Comparison of ENCODE assay signal across 8 cellular contexts in genomic region chr12:51025748-51026654, GRCh38. TPM values are rescaled to one million over a fixed set of nuclear protein-coding genes. Genes with fewer than 3 reads are reported as not detected.
DNase-seq lines count a peak whose midpoint lies in the region; ATAC-seq, FAIRE-seq and TF ChIP-seq lines count a peak whose summit lies in the region.

SLC11A2 (minus strand) TSS chr12:51026384; CDS start chr12:51010728, 15,656 bp downstream.

- H3K36me3 Mint-ChIP-seq in astrocyte (ENCODE audit: low read depth, unreplicated experiment), result no peaks in the 10 kb centered on the region

- peak; percentile 83 for ATAC-seq in GM18505 (IDR thresholded peaks at IDR 0.05; ENCODE audit: unreplicated experiment)
- peak; percentile 86 for ATAC-seq in HG02981 (IDR thresholded peaks at IDR 0.05; ENCODE audit: unreplicated experiment)

- H3K36me3 ChIP-seq in astrocyte (ENCODE audit: insufficient read depth, low read length), result no peaks in the 10 kb centered on the region
- H3K36me3 ChIP-seq in rectal smooth muscle tissue (ENCODE audit: control insufficient read depth, insufficient read depth, low read length), result no peaks in the 10 kb centered on the region
- H3K36me3 ChIP-seq in vagina, result no peaks in the 10 kb centered on the region

- intact Hi-C loops in vagina (cut with DNase I), result loop anchor here (10.0 kb wide), 1 partner anchor 1959 kb away; no protein-coding TSS in a partner anchor

- peaks cover 21% of the 10 kb centered on the region for H3K4me1 ChIP-seq in astrocyte (ENCODE audit: insufficient read depth, low read length)
- peaks cover 4% of the 10 kb centered on the region for H3K4me1 ChIP-seq in rectal smooth muscle tissue (ENCODE audit: control insufficient read depth, insufficient read depth, low read length)
- H3K4me1 ChIP-seq in vagina, result peaks cover 32% of the 10 kb centered on the region

- H3K4me3 ChIP-seq in astrocyte (ENCODE audit: insufficient read depth, low read depth, low read length) (peak within 1 kb of the TSS; percentile 76), rectal smooth muscle tissue (ENCODE audit: low read length) (peak within 1 kb of the TSS; percentile 90), vagina (peak within 1 kb of the TSS; percentile 65 to 80)

- H3K27me3 Mint-ChIP-seq in astrocyte (ENCODE audit: low read depth, unreplicated experiment), result peaks cover 3% of the 10 kb centered on the region

- H3K27me3 ChIP-seq in astrocyte (ENCODE audit: insufficient read depth, low read length) (no peaks in the 10 kb centered on the region), rectal smooth muscle tissue (ENCODE audit: control insufficient read depth, insufficient read depth, low read length) (no peaks in the 10 kb centered on the region), vagina (no peaks in the 10 kb centered on the region)

- peak within 1 kb of the TSS; percentile 84 for H3K27ac Mint-ChIP-seq in astrocyte (ENCODE audit: unreplicated experiment)

- H3K4me3 Mint-ChIP-seq in astrocyte (ENCODE audit: unreplicated experiment), result peak within 1 kb of the TSS; percentile 93

- H3K9ac ChIP-seq in astrocyte (ENCODE audit: low read length) (peak within 1 kb of the TSS; percentile 88), rectal smooth muscle tissue (ENCODE audit: low read length) (peak within 1 kb of the TSS; percentile 78)

- H3K9me3 ChIP-seq in astrocyte (ENCODE audit: insufficient read depth, low read depth, low read length) (no peaks in the 10 kb centered on the region), vagina (no peaks in the 10 kb centered on the region)

- H3K79me2 ChIP-seq in astrocyte (ENCODE audit: insufficient read depth, low read length), result peaks cover 45% of the 10 kb centered on the region

- TF ChIP-seq POLR2A in GM18505 (IDR thresholded peaks at IDR 0.05; ENCODE audit: borderline replicate concordance, extremely low read depth, insufficient read depth, insufficient read length) (peak; percentile 67), vagina (IDR thresholded peaks at IDR 0.05) (peak; percentile 26 to 58)

- H3K27ac ChIP-seq in astrocyte (ENCODE audit: low read depth, low read length) (peak within 1 kb of the TSS; percentile 86), rectal smooth muscle tissue (ENCODE audit: low read depth, low read length) (peak within 1 kb of the TSS; percentile 92), vagina (peak within 1 kb of the TSS; percentile 93)

- no peak for FAIRE-seq in astrocyte (lab: Jason Lieb, UNC)

- DNase-seq in NCI-H2029 treated with DMSO at 0.1 percent for 48 hours (lab: John Stamatoyannopoulos, UW), result peak; percentile 87
- DNase-seq in T-helper 22 cell (ENCODE audit: low read depth), result peak; percentile 89
- peak; percentile 84 for DNase-seq in astrocyte (ENCODE audit: low read depth)
- peak; percentile 98 for DNase-seq in hepatic stellate cell (ENCODE audit: low spot score)
- peak in 1 of 2 donors; percentile 95 for DNase-seq in vagina (ENCODE audit: extremely low spot score in 2 of 2)

- H3K9me3 Mint-ChIP-seq in astrocyte (ENCODE audit: unreplicated experiment), result no peaks in the 10 kb centered on the region

- peaks cover 17% of the 10 kb centered on the region for H3K4me1 Mint-ChIP-seq in astrocyte (ENCODE audit: low read depth, unreplicated experiment)

- peaks cover 16% of the 10 kb centered on the region for H4K20me1 ChIP-seq in astrocyte (ENCODE audit: insufficient read depth, low read length)

- TF ChIP-seq CTCF in astrocyte (IDR thresholded peaks at IDR 0.05; ENCODE audit: insufficient read depth, low read depth, low read length) (no peak), vagina (IDR thresholded peaks at IDR 0.05) (no peak)

- peak within 1 kb of the TSS; percentile 98 for H2AFZ ChIP-seq in astrocyte (ENCODE audit: low read depth, low read length)

- peak within 1 kb of the TSS; percentile 97 for H3K4me2 ChIP-seq in astrocyte (ENCODE audit: low read length)

RNA-seq across cellular contexts. Expression of gene SLC11A2, which starts in this region (rescaled TPM):
- total RNA-seq in astrocyte (35.5 and 40.0 TPM in 2 replicates), vagina (40.8 TPM)
